In genomic region chr2:158103358-158104021, GRCh38 we compare ENCODE assay signal across 19 cellular contexts. TPM values are rescaled to one million over a fixed set of nuclear protein-coding genes. Genes with fewer than 3 reads are reported as not detected.
DNase-seq lines count a peak whose midpoint lies in the region; ATAC-seq, FAIRE-seq and TF ChIP-seq lines count a peak whose summit lies in the region.
"Had no signal": no experiment of that assay in that cellular context is flagged by ENCODE, and none has a peak within 500 bp of the region (broad histone marks: within the 10 kb centered on the region; RNA-seq: fewer than 3 reads in every experiment).

No MANE protein-coding gene starts in this region.

- H3K4me3 ChIP-seq in GM23248 (no peak overlapping the region), keratinocyte (ENCODE audit: control insufficient read depth in 2 of 3, extremely low read depth in 1 of 3, insufficient read depth in 2 of 3, low read depth in 1 of 3, low read length in 3 of 3) (no peak overlapping the region), dorsolateral prefrontal cortex (no peak overlapping the region)

- H3K4me2 ChIP-seq in GM23248 (ENCODE audit: unreplicated experiment): no peak overlapping the region
- H3K4me2 ChIP-seq in keratinocyte (ENCODE audit: control insufficient read depth, extremely low read depth, insufficient read depth, low read depth, low read length): no peak overlapping the region

- ATAC-seq in WTC11: peak; percentile 90
- ATAC-seq in GM18861 (IDR thresholded peaks at IDR 0.05; ENCODE audit: unreplicated experiment): no peak
- no peak for ATAC-seq in HG03469 (IDR thresholded peaks at IDR 0.05; ENCODE audit: unreplicated experiment)
- ATAC-seq in HG02970 (IDR thresholded peaks at IDR 0.05; ENCODE audit: low FRiP score, unreplicated experiment): no peak
- ATAC-seq: Panc1 had no signal

- H2AFZ ChIP-seq in GM23248 (no peak overlapping the region), keratinocyte (ENCODE audit: control insufficient read depth, low read length) (no peak overlapping the region)

- in situ Hi-C loops in GM23248 (cut with MboI): no loop called here

- H3K4me1 Mint-ChIP-seq in WTC11: peaks cover 13% of the 10 kb centered on the region

- H4K20me1 ChIP-seq in GM23248 (ENCODE audit: insufficient read depth) (no peaks in the 10 kb centered on the region), keratinocyte (ENCODE audit: control insufficient read depth, extremely low read depth, insufficient read depth, low read length) (no peaks in the 10 kb centered on the region)

- H3K9me1 ChIP-seq in keratinocyte (ENCODE audit: control insufficient read depth, extremely low read depth, insufficient read depth, low read length): no peaks in the 10 kb centered on the region

- no peaks in the 10 kb centered on the region for H3K9me2 ChIP-seq in GM23248 (ENCODE audit: insufficient read depth)

- POLR2A ChIA-PET in WTC11 (lab: Charles Lee): no interaction called here

- dilution Hi-C loops in keratinocyte (cut with MboI; ENCODE audit: extremely low pct_ligation_motif_present, low sequenced_read_pairs): no loop called here

- 23 to 33% methylated on average over 3 of the region's 3 CpGs for WGBS in GM23248 (ENCODE audit: low coverage in 1 of 2, low lambda C conversion rate in 2 of 2, missing lambda C conversion rate in 2 of 2), 2 experiments

- no peaks in the 10 kb centered on the region for H3K36me3 ChIP-seq in GM23248 (ENCODE audit: low read depth)
- H3K36me3 ChIP-seq in keratinocyte (ENCODE audit: control insufficient read depth in 2 of 2, extremely low read depth in 1 of 2, insufficient read depth in 2 of 2, low read length in 2 of 2): no peaks in the 10 kb centered on the region

- no peaks in the 10 kb centered on the region for H3K9me3 Mint-ChIP-seq in WTC11

- FAIRE-seq in keratinocyte (lab: Jason Lieb, UNC): peak; percentile 17

- H3K36me3 Mint-ChIP-seq in WTC11: no peaks in the 10 kb centered on the region

- intact Hi-C loops in dorsolateral prefrontal cortex (cut with DNase I): no loop called here

- CTCF ChIA-PET in WTC11 (lab: Charles Lee): interaction anchor here (0.5 to 1.1 kb wide), 3 partner anchors 69 to 524 kb away, joined by 3 to 8 read pairs (median 6); no protein-coding TSS in a partner anchor

- H3F3A ChIP-seq in GM23248 (ENCODE audit: insufficient read depth): no peaks in the 10 kb centered on the region

- no peaks in the 10 kb centered on the region for H3K4me1 ChIP-seq in GM23248 (ENCODE audit: insufficient read depth)
- H3K4me1 ChIP-seq in keratinocyte (ENCODE audit: control insufficient read depth, extremely low read depth, insufficient read depth, low read length): no peaks in the 10 kb centered on the region
- H3K4me1 ChIP-seq: Caco-2 had no signal

- H3K27ac Mint-ChIP-seq in WTC11: 0 out of 2 replicates have a peak overlapping the region, but pooled peaks have one; percentile 1

- no peak overlapping the region for H3K4me3 Mint-ChIP-seq in WTC11

- no peaks in the 10 kb centered on the region for H3K27me3 Mint-ChIP-seq in WTC11 (ENCODE audit: low read depth)

- H3K9me3 ChIP-seq in GM23248 (ENCODE audit: low read depth): no peaks in the 10 kb centered on the region
- no peaks in the 10 kb centered on the region for H3K9me3 ChIP-seq in keratinocyte (ENCODE audit: control insufficient read depth, low read depth, low read length)
- H3K9me3 ChIP-seq: Caco-2 had no signal

- DNase-seq in GM23248: peak; percentile 4
- DNase-seq in WTC11 (ENCODE audit: low spot score): no peak
- DNase-seq in keratinocyte (ENCODE audit: low read depth, low spot score): no peak
- peak; percentile 94 for DNase-seq in renal cortical epithelial cell (ENCODE audit: low read depth)
- DNase-seq in dorsolateral prefrontal cortex: no peak
- DNase-seq: AML-193, Caco-2, DMS153, HCEC 1CT, KG1, NCI-H146, NCI-H2081, NCI-H510A, NCI-H774 had no signal

- H3K27ac ChIP-seq in GM23248 (no peak overlapping the region), keratinocyte (ENCODE audit: control insufficient read depth, insufficient read depth, low read length) (no peak overlapping the region), dorsolateral prefrontal cortex (no peak overlapping the region)

- H3K9ac ChIP-seq in GM23248 (no peak overlapping the region), keratinocyte (ENCODE audit: control insufficient read depth, extremely low read depth, insufficient read depth, low read length) (no peak overlapping the region)

- H3K79me2 ChIP-seq in GM23248 (ENCODE audit: insufficient read depth) (no peaks in the 10 kb centered on the region), keratinocyte (ENCODE audit: control insufficient read depth, insufficient read depth, low read length) (no peaks in the 10 kb centered on the region)

- H3K27me3 ChIP-seq in GM23248 (replicated peaks; ENCODE audit: insufficient read depth): no peaks in the 10 kb centered on the region
- peaks cover 3% of the 10 kb centered on the region for H3K27me3 ChIP-seq in keratinocyte (ENCODE audit: control insufficient read depth, extremely low read depth, insufficient read depth, low read length)
- no peaks in the 10 kb centered on the region for H3K27me3 ChIP-seq in dorsolateral prefrontal cortex

- TF ChIP-seq CTCF in WTC11 (IDR thresholded peaks at IDR 0.05) (no peak), keratinocyte (optimal IDR thresholded peaks at IDR 0.05 in 1 of 3, IDR thresholded peaks at IDR 0.05 in 1 of 3, conservative IDR thresholded peaks at IDR 0.05 in 1 of 3; ENCODE audit: extremely low read depth in 1 of 3, insufficient read depth in 2 of 3, low read length in 3 of 3) (no peak), dorsolateral prefrontal cortex (IDR thresholded peaks at IDR 0.05 in 54 of 56, conservative IDR thresholded peaks at IDR 0.05 in 2 of 56; ENCODE audit: low read depth in 1 of 56, partially characterized antibody in 56 of 56) (no peak)

TF ChIP-seq in WTC11, 78 proteins besides CTCF, POLR2A, EP300 and RAD21 (continues in another document):
- no peak for TF ChIP-seq RORB (CRISPR knock-in tag; IDR thresholded peaks at IDR 0.05)
- TF ChIP-seq NFATC4 (CRISPR knock-in tag; IDR thresholded peaks at IDR 0.05): no peak
- TF ChIP-seq, protein P1, sequence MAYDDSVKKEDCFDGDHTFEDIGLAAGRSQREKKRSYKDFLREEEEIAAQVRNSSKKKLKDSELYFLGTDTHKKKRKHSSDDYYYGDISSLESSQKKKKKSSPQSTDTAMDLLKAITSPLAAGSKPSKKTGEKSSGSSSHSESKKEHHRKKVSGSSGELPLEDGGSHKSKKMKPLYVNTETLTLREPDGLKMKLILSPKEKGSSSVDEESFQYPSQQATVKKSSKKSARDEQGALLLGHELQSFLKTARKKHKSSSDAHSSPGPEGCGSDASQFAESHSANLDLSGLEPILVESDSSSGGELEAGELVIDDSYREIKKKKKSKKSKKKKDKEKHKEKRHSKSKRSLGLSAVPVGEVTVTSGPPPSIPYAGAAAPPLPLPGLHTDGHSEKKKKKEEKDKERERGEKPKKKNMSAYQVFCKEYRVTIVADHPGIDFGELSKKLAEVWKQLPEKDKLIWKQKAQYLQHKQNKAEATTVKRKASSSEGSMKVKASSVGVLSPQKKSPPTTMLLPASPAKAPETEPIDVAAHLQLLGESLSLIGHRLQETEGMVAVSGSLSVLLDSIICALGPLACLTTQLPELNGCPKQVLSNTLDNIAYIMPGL (CRISPR knock-in tag; IDR thresholded peaks at IDR 0.05): no peak
- no peak for TF ChIP-seq ZNF121 (CRISPR knock-in tag; IDR thresholded peaks at IDR 0.05)
- no peak for TF ChIP-seq ZNF671 (CRISPR knock-in tag; IDR thresholded peaks at IDR 0.05)
- TF ChIP-seq, protein P2, sequence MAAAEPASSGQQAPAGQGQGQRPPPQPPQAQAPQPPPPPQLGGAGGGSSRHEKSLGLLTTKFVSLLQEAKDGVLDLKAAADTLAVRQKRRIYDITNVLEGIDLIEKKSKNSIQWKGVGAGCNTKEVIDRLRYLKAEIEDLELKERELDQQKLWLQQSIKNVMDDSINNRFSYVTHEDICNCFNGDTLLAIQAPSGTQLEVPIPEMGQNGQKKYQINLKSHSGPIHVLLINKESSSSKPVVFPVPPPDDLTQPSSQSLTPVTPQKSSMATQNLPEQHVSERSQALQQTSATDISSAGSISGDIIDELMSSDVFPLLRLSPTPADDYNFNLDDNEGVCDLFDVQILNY (CRISPR knock-in tag; IDR thresholded peaks at IDR 0.05): no peak
- TF ChIP-seq, protein P3, sequence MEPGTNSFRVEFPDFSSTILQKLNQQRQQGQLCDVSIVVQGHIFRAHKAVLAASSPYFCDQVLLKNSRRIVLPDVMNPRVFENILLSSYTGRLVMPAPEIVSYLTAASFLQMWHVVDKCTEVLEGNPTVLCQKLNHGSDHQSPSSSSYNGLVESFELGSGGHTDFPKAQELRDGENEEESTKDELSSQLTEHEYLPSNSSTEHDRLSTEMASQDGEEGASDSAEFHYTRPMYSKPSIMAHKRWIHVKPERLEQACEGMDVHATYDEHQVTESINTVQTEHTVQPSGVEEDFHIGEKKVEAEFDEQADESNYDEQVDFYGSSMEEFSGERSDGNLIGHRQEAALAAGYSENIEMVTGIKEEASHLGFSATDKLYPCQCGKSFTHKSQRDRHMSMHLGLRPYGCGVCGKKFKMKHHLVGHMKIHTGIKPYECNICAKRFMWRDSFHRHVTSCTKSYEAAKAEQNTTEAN (CRISPR knock-in tag; IDR thresholded peaks at IDR 0.05): no peak

RNA-seq across cellular contexts. Expression of gene UPP2, which starts 1.8 kb away (rescaled TPM):
- total RNA-seq in GM23248 (2014; rRNA removed; shearing (Covaris generic)): not detected in 2 replicates
- polyA plus RNA-seq in GM23248 (2016; fragmentation: Nextera tagmentation; extraction: Ambion mirVana) (not detected in 2 replicates), keratinocyte (not detected in 3 replicates)
- total RNA-seq in WTC11 (2021) (not detected in 3 replicates), renal cortical epithelial cell (0.25 TPM in 1 of 2 replicates, not detected in the other), dorsolateral prefrontal cortex (10 to 100 TPM in 1 of 120 experiments, 1 to 10 TPM in 118, under 1 TPM in 1; 0.84 to 11.8 (median 4.8) TPM)
- not detected for polyA plus RNA-seq in keratinocyte (2011; ENCODE audit: low read depth)
- not detected in 2 replicates for polyA plus RNA-seq in keratinocyte (2011; cell fraction: cytosol; rRNA removed)
- polyA plus RNA-seq in keratinocyte (2011; cell fraction: nucleus; rRNA removed): not detected in 2 replicates
- not detected in 2 replicates for polyA plus RNA-seq in keratinocyte (2012; ENCODE audit: low replicate concordance)
- polyA minus RNA-seq in keratinocyte: not detected in 3 replicates
- not detected for polyA minus RNA-seq in keratinocyte (2011; cell fraction: cytosol; rRNA and poly(A)+ RNA removed)
- polyA minus RNA-seq in keratinocyte (2011; cell fraction: nucleus; rRNA and poly(A)+ RNA removed): not detected in 2 replicates
- total RNA-seq: A673, Caco-2 had no signal

Comparison
In these comparisons a context has a peak if more than half of its experiments do, and no peak if none do; other contexts are left out.
1. DNase-seq: peak in GM23248 (single experiment) and renal cortical epithelial cell (single experiment); none in WTC11 (single experiment), keratinocyte (single experiment) and dorsolateral prefrontal cortex (0 of 10).